12 cellular contexts compared by ENCODE assay signal in genomic region chr2:100011272-100011711, GRCh38.
DNase-seq lines count a peak whose midpoint lies in the region; ATAC-seq and TF ChIP-seq lines count a peak whose summit lies in the region.
"Had no signal": no experiment of that assay in that cellular context is flagged by ENCODE, and none has a peak within 500 bp of the region (broad histone marks: within the 10 kb centered on the region; RNA-seq: fewer than 3 reads in every experiment).

No MANE protein-coding gene starts in this region.

- DNase-seq in GM04504 (ENCODE audit: low read depth) (peak; percentile 74), amniotic epithelial cell (ENCODE audit: low read depth) (peak; percentile 91), glutamatergic neuron (no peak), stromal cell of bone marrow (ENCODE audit: low read depth) (peak; percentile 66)
- no peak for DNase-seq in activated CD4-positive, alpha-beta T cell treated with anti-CD3 and anti-CD28 coated beads, Interleukin-2, amount 50 U/mL, for 48 hours
- DNase-seq: activated CD4-positive, CD25-positive, alpha-beta regulatory T cell treated with anti-CD3 and anti-CD28 coated beads, Interleukin-2, amount 50 U/mL, for 72 hours; DMS 273 treated with DMSO at 0.1 percent for 48 hours; H9; NCI-H2081; retina had no signal

- no peaks in the 10 kb centered on the region for H3K27me3 Mint-ChIP-seq in glutamatergic neuron (ENCODE audit: unreplicated experiment)

- no peak overlapping the region for H3K4me3 Mint-ChIP-seq in glutamatergic neuron (ENCODE audit: unreplicated experiment)
- H3K4me3 Mint-ChIP-seq: H9 had no signal

- peak overlapping the region; percentile 30 for H3K27ac Mint-ChIP-seq in glutamatergic neuron (ENCODE audit: unreplicated experiment)
- H3K27ac Mint-ChIP-seq: H9 had no signal

- peaks cover 3% of the 10 kb centered on the region for H3K9me3 Mint-ChIP-seq in glutamatergic neuron (ENCODE audit: unreplicated experiment)
- H3K9me3 Mint-ChIP-seq: H9 had no signal

- H3K4me1 Mint-ChIP-seq in glutamatergic neuron (ENCODE audit: low read depth, unreplicated experiment) = peaks cover 19% of the 10 kb centered on the region

- peaks cover 8% of the 10 kb centered on the region for H3K36me3 Mint-ChIP-seq in glutamatergic neuron (ENCODE audit: unreplicated experiment)

- TF ChIP-seq CTCF in glutamatergic neuron (IDR thresholded peaks at IDR 0.05; ENCODE audit: partially characterized antibody, unreplicated experiment) = no peak

- no peak for ATAC-seq in GM18870 (IDR thresholded peaks at IDR 0.05; ENCODE audit: unreplicated experiment)
- ATAC-seq in HG03095 (IDR thresholded peaks at IDR 0.05; ENCODE audit: unreplicated experiment) = no peak

Comparison
In these comparisons a context has a peak if more than half of its experiments do, and no peak if none do; other contexts are left out.
1. DNase-seq: peak in GM04504 (single experiment), amniotic epithelial cell (single experiment) and stromal cell of bone marrow (single experiment); none in glutamatergic neuron (single experiment) and activated CD4-positive, alpha-beta T cell treated with anti-CD3 and anti-CD28 coated beads, Interleukin-2, amount 50 U/mL, for 48 hours (0 of 2).